8 cellular contexts compared by ENCODE assay signal in the genomic region with DNA sequence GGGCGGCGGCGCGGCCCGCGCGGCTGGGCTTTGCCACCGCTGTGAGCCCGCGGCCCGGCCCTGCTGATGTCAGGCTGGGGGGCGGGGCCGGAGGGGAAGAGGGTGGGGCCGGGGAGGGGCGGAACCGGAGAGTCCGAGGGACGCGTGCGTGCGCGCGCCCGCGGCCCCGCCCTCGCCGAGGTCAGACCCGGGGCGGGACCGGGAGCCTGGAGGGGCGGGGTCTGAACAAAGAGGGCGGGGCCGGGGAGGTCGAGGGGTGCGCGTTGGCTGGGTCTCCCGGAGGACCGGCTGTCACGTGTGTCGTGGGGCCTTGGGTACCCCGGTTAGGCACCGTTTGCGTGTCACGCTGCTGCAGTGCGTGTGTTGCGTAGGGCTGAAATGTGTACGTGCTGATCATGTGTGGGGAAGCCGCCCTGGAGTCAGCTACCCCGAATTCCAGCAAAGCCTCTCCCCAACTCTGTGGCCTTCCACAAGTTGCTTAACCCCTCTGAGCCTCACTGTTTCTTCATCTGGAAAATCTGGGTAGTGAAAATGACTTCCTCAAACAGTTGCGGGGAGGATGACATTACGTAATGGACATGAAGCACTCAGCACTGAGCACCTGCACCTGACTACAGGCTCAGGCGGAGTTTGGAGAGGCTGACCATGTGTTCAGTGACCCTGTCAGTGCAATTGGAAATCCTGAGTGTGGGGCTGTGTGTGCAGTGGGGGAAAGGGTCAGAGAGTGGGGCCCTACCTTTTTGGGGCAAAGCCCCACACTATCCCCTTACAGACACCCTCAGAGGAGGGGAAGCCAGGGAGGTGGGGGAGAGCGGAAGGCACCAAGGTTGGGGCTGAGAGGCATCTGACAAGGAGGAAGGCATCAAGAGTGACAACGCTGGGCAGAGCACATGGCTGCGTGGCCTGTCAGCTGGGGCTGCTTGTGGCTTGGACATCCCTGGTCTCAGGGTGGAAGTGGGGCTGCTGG. TPM values are rescaled to one million over a fixed set of nuclear protein-coding genes. Genes with fewer than 3 reads are reported as not detected.
A peak's percentile ranks its signal among the peaks of the same experiment; 100 is the strongest.
DNase-seq lines count a peak whose midpoint lies in the region; ATAC-seq and TF ChIP-seq lines count a peak whose summit lies in the region.

A gene (minus strand): TSS at position 41 of the 967 bp plus-strand sequence. CDS start 86 bp downstream, outside the sequence.

- peak; percentile 70 for DNase-seq in DMS153 treated with DMSO at 0.1 percent for 48 hours (lab: John Stamatoyannopoulos, UW; ENCODE audit: unreplicated experiment)
- DNase-seq in LHCN-M2 (ENCODE audit: low read depth): peak; percentile 82
- peak; percentile 58 for DNase-seq in SHP77 treated with DMSO at 0.1 percent for 48 hours (lab: John Stamatoyannopoulos, UW)
- peak; percentile 83 for DNase-seq in activated effector memory CD4-positive, alpha-beta T cell treated with Interleukin-2 at 50 U/mL for 16 hours
- DNase-seq in fibroblast of the aortic adventitia (ENCODE audit: low read depth): peak; percentile 66
- peak; percentile 94 for DNase-seq in stimulated activated naive CD8-positive, alpha-beta T cell treated with anti-CD3 and anti-CD28 coated beads, Interleukin-15, Interleukin-2, amounts not matched to agents 100 U/mL and 50 U/mL, for 24 hours

- peak within 1 kb of the TSS; percentile 75 for H3K4me3 ChIP-seq in fibroblast of the aortic adventitia (ENCODE audit: low read depth, low read length)

- peaks cover 11% of the 10 kb centered on the region for H3K27me3 Mint-ChIP-seq in nephron (ENCODE audit: low read depth)

- peak within 1 kb of the TSS; percentile 80 to 91 (median 88) for H3K4me3 Mint-ChIP-seq in nephron

- no peaks in the 10 kb centered on the region for H3K9me3 Mint-ChIP-seq in nephron

- H3K36me3 Mint-ChIP-seq in nephron (ENCODE audit: low read depth): no peaks in the 10 kb centered on the region

- peaks cover 68% of the 10 kb centered on the region for H3K4me1 Mint-ChIP-seq in nephron

- TF ChIP-seq CTCF in fibroblast of the aortic adventitia (IDR thresholded peaks at IDR 0.05; ENCODE audit: insufficient read depth, low read length) (no peak), nephron (IDR thresholded peaks at IDR 0.05; ENCODE audit: unreplicated experiment in 3 of 3) (no peak)

- peak; percentile 54 for ATAC-seq in GM21825 (IDR thresholded peaks at IDR 0.05; ENCODE audit: unreplicated experiment)
- ATAC-seq in stimulated activated naive CD8-positive, alpha-beta T cell treated with anti-CD3 and anti-CD28 coated beads, Interleukin-15, Interleukin-2, amounts not matched to agents 100 U/mL and 50 U/mL, for 24 hours: peak; percentile 78

- peak within 1 kb of the TSS; percentile 82 to 88 (median 86) for H3K27ac Mint-ChIP-seq in nephron

RNA-seq across cellular contexts. Expression of the gene that starts here (rescaled TPM):
- total RNA-seq in LHCN-M2 (2014; rRNA removed): 15.5 and 17.8 TPM in 2 replicates
- polyA plus RNA-seq in LHCN-M2 (2012): 5.9 TPM
- total RNA-seq in fibroblast of the aortic adventitia (ENCODE audit: low replicate concordance): 4.3 and 15.6 TPM in 2 replicates

Comparison
In these comparisons a context has a peak if more than half of its experiments do, and no peak if none do; other contexts are left out.
1. Peak in every context shown above with its lines: DNase-seq, ATAC-seq and H3K4me3 ChIP-seq.